Comparison of ENCODE assay signal across 1 cellular context in the genomic region with DNA sequence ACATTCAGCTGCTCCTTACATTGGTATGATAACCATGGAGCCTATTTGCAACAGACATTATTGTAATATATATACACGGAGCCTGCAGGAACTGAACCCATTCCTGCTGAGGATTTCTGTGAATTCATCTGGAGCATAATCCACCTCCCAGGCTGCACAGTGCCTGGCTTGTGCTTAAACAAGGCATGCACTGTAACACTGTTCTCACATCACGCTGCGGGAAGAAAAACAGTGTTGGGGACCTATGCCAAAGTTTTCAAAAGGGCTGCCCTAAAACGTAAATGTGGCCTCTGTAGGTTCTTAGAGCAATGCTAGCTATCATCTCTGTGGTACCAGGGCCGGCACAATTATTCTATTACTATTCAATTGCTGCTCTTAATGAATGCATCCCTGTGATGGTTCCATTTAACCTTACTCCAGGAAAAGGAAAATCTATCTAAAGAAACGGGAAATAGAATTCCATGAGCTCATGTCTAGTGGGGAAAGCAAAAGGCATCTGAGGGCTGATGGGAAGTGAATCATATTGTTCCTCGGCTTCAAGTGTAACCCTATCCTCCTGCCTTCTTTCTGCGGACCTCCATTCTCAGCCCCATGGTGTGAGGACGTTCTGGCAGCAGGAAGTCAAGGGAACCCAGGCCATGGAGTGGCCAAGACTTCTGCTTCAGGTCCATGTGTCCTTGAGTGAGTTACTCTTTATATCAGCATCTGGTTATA.
TF ChIP-seq lines count a peak whose summit lies in the region.

No MANE protein-coding gene starts in this region.

TF ChIP-seq in endothelial cell of umbilical vein, 7 proteins besides CTCF, POLR2A, EP300 and RAD21:
- TF ChIP-seq JUN (IDR thresholded peaks at IDR 0.05; ENCODE audit: borderline replicate concordance, insufficient read depth, insufficient read length, low read depth) (peak; percentile 52), MAX (IDR thresholded peaks at IDR 0.05; ENCODE audit: insufficient read depth, insufficient read length) (no peak)
